In genomic region chr7:92916751-92917369, GRCh38 we compare ENCODE assay signal across 9 cellular contexts.
DNase-seq lines count a peak whose midpoint lies in the region; ATAC-seq, FAIRE-seq and TF ChIP-seq lines count a peak whose summit lies in the region.
"Had no signal": no experiment of that assay in that cellular context is flagged by ENCODE, and none has a peak within 500 bp of the region (broad histone marks: within the 10 kb centered on the region; RNA-seq: fewer than 3 reads in every experiment).

No MANE protein-coding gene starts in this region.

- no peak overlapping the region for H3K27ac Mint-ChIP-seq in activated naive CD4-positive, alpha-beta T cell treated with anti-CD3 and anti-CD28 coated beads, Interleukin-2, amount 10 ng/mL, durations not matched to agents 7 days and 5 days

- H3K4me3 Mint-ChIP-seq in activated naive CD4-positive, alpha-beta T cell treated with anti-CD3 and anti-CD28 coated beads, Interleukin-2, amount 10 ng/mL, durations not matched to agents 7 days and 5 days, result no peak overlapping the region

- H3K9me3 ChIP-seq in adipocyte (ENCODE audit: control insufficient read depth, low read length), result no peaks in the 10 kb centered on the region

- peak overlapping the region; percentile 18 for H3K4me3 ChIP-seq in adipocyte (ENCODE audit: low read length)
- H3K4me3 ChIP-seq in kidney epithelial cell (ENCODE audit: low read depth, low read length), result no peak overlapping the region

- CTCF ChIA-PET in activated naive CD4-positive, alpha-beta T cell treated with anti-CD3 and anti-CD28 coated beads, Interleukin-2, amount 10 ng/mL, durations not matched to agents 7 days and 5 days (lab: Charles Lee), result no interaction called here

- no peak for FAIRE-seq in HTR-8/SVneo (lab: Jason Lieb, UNC)

- H3K27me3 ChIP-seq in adipocyte (replicated peaks; ENCODE audit: control insufficient read depth, insufficient read depth, low read length) (no peaks in the 10 kb centered on the region), kidney epithelial cell (ENCODE audit: control insufficient read depth, insufficient read depth, low read length) (no peaks in the 10 kb centered on the region)

- ATAC-seq in GM21526 (IDR thresholded peaks at IDR 0.05; ENCODE audit: low FRiP score, unreplicated experiment) (no peak), GM21619 (IDR thresholded peaks at IDR 0.05; ENCODE audit: unreplicated experiment) (no peak), HG03442 (IDR thresholded peaks at IDR 0.05; ENCODE audit: unreplicated experiment) (no peak)
- ATAC-seq: sciatic nerve had no signal

- H3K36me3 ChIP-seq in adipocyte (ENCODE audit: control insufficient read depth, insufficient read depth, low read length, severe bottlenecking), result no peaks in the 10 kb centered on the region
- H3K36me3 ChIP-seq in kidney epithelial cell (ENCODE audit: control insufficient read depth, insufficient read depth, low read length), result no peaks in the 10 kb centered on the region

- no peaks in the 10 kb centered on the region for H3K27me3 Mint-ChIP-seq in activated naive CD4-positive, alpha-beta T cell treated with anti-CD3 and anti-CD28 coated beads, Interleukin-2, amount 10 ng/mL, durations not matched to agents 7 days and 5 days

- no peaks in the 10 kb centered on the region for H3K4me1 Mint-ChIP-seq in activated naive CD4-positive, alpha-beta T cell treated with anti-CD3 and anti-CD28 coated beads, Interleukin-2, amount 10 ng/mL, durations not matched to agents 7 days and 5 days

- DNase-seq in AG08396 (ENCODE audit: low spot score) (peak; percentile 33), HTR-8/SVneo (ENCODE audit: insufficient read length, low spot score) (peak; percentile 21), adipocyte (ENCODE audit: low read depth) (peak; percentile 49), kidney epithelial cell (ENCODE audit: low read depth) (peak; percentile 74)
- DNase-seq in activated naive CD4-positive, alpha-beta T cell treated with anti-CD3 and anti-CD28 coated beads, Interleukin-2, amount 10 ng/mL, durations not matched to agents 7 days and 5 days, result no peak

- peaks cover 4% of the 10 kb centered on the region for H3K9me3 Mint-ChIP-seq in activated naive CD4-positive, alpha-beta T cell treated with anti-CD3 and anti-CD28 coated beads, Interleukin-2, amount 10 ng/mL, durations not matched to agents 7 days and 5 days

- no peak overlapping the region for H3K9ac ChIP-seq in adipocyte (ENCODE audit: low read length)

- H3K4me1 ChIP-seq in adipocyte (ENCODE audit: control insufficient read depth, insufficient read depth, low read length), result peaks cover 17% of the 10 kb centered on the region

- no peak for TF ChIP-seq CTCF in kidney epithelial cell (IDR thresholded peaks at IDR 0.05; ENCODE audit: insufficient read depth, low read length, poor library complexity, severe bottlenecking)

- no peaks in the 10 kb centered on the region for H3K36me3 Mint-ChIP-seq in activated naive CD4-positive, alpha-beta T cell treated with anti-CD3 and anti-CD28 coated beads, Interleukin-2, amount 10 ng/mL, durations not matched to agents 7 days and 5 days
